13 cellular contexts compared by ENCODE assay signal in the genomic region with DNA sequence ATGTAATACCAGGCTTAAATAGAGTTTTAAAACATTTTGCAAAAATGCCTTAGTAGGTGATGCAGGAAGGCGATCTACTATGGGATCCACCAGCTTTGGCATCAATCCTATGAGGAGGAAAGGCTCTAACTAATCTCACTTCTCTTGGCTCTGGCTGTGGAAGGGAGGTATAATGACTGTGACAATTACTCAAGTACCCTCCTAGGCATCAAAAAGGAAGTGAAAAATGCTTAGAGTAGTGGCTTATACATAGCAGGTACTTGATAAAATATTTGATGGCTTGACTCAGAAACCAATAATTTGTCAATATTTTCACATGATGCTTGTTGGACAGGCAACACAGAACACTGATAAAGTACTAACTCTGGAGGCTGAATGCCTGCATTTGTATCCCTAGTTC.
"Had no signal": no experiment of that assay in that cellular context is flagged by ENCODE, and none has a peak within 500 bp of the region (broad histone marks: within the 10 kb centered on the region; RNA-seq: fewer than 3 reads in every experiment).

No MANE protein-coding gene starts in this region.

- FAIRE-seq: frontal cortex had no signal

- ATAC-seq: heart left ventricle; stimulated activated naive B cell treated with anti-CD40 and anti-IgM and Interleukin-4, amounts not matched to agents 10 μg/mL and 1 μg/mL and 100 μg/mL, for 72 hours had no signal

- DNase-seq: activated CD4-positive, alpha-beta T cell treated with anti-CD3 and anti-CD28 coated beads, Interleukin-2, amount 10 ng/mL, durations not matched to agents 7 days and 5 days; activated CD4-positive, CD25-positive, alpha-beta regulatory T cell; activated CD8-positive, alpha-beta memory T cell treated with anti-CD3 and anti-CD28 coated beads for 24 hours; activated gamma-delta T cell treated with Interleukin-2 at 50 U/mL for 16 hours; amniotic stem cell; dorsolateral prefrontal cortex; endodermal cell; heart left ventricle; nucleus accumbens; stimulated activated CD4-positive, alpha-beta T cell treated with anti-CD3 and anti-CD28 coated beads, Interleukin-2, amount 100 ng/mL, for 48 hours; stimulated activated naive B cell treated with anti-CD40 and anti-IgM and Interleukin-4, amounts not matched to agents 10 μg/mL and 1 μg/mL and 100 μg/mL, for 72 hours; thyroid gland had no signal
